24 cellular contexts compared by ENCODE assay signal in genomic region chr16:87694441-87695125, GRCh38.
DNase-seq lines count a peak whose midpoint lies in the region; ATAC-seq and TF ChIP-seq lines count a peak whose summit lies in the region.
"Had no signal": no experiment of that assay in that cellular context is flagged by ENCODE, and none has a peak within 500 bp of the region (broad histone marks: within the 10 kb centered on the region; RNA-seq: fewer than 3 reads in every experiment).

No MANE protein-coding gene starts in this region.

- no peak overlapping the region for H4K8ac ChIP-seq in IMR-90 (ENCODE audit: low read depth in 2 of 2, low read length in 2 of 2)

- H3K4me2 ChIP-seq in IMR-90 (ENCODE audit: low read depth, low read length), result no peak overlapping the region
- H3K4me2 ChIP-seq: SK-N-SH had no signal

- H3K9me1 ChIP-seq in IMR-90 (ENCODE audit: insufficient read depth, low read length), result no peaks in the 10 kb centered on the region

- H4K20me1 ChIP-seq in IMR-90 (ENCODE audit: insufficient read depth, low read length), result 0 out of 2 replicates have a peak, but pooled peaks cover 3% of the 10 kb centered on the region

- H3K4me3 Mint-ChIP-seq in activated T-cell treated with anti-CD3 and anti-CD28 coated beads, Interleukin-2, amount 50 U/mL, for 72 hours, result no peak overlapping the region
- no peak overlapping the region for H3K4me3 Mint-ChIP-seq in activated T-cell treated with anti-CD3 and anti-CD28 coated beads, Interleukin-2, amount 50 U/mL, for 24 hours
- no peak overlapping the region for H3K4me3 Mint-ChIP-seq in stimulated activated effector memory CD8-positive, alpha-beta T cell treated with anti-CD3 and anti-CD28 coated beads, Interleukin-12 subunit alpha, Interleukin-12 subunit beta, amount 100 ng/mL, for 72 hours
- no peak overlapping the region for H3K4me3 Mint-ChIP-seq in T-helper 2 cell treated with Interferon-gamma antibody and Interleukin-4, amounts not matched to agents 5 μg/mL and 100 μg/mL, for 36 hours
- H3K4me3 Mint-ChIP-seq: CD8-positive, alpha-beta memory T cell had no signal

- no peak overlapping the region for H3K4me3 ChIP-seq in IMR-90 (ENCODE audit: insufficient read depth, low read depth, low read length)
- no peak overlapping the region for H3K4me3 ChIP-seq in esophagus squamous epithelium
- H3K4me3 ChIP-seq: GM12878 had no signal

- TF ChIP-seq RAD21 in IMR-90 (IDR thresholded peaks at IDR 0.05; ENCODE audit: low read length), result no peak

- H2AK5ac ChIP-seq in IMR-90 (ENCODE audit: low read depth, low read length), result no peak overlapping the region

- H3K27ac ChIP-seq in IMR-90 (ENCODE audit: insufficient read depth, low read length) (no peak overlapping the region), esophagus squamous epithelium (no peak overlapping the region)
- H3K27ac ChIP-seq: C4-2B had no signal

- POLR2A ChIA-PET in IMR-90 (lab: Charles Lee; ENCODE audit: unreplicated experiment), result no interaction called here

- H2BK5ac ChIP-seq in IMR-90 (ENCODE audit: low read depth, low read length, poor library complexity, severe bottlenecking), result no peak overlapping the region

- H3K36me3 ChIP-seq in IMR-90 (ENCODE audit: control insufficient read depth, insufficient read depth, low read length) (peaks cover 2% of the 10 kb centered on the region; the same call in 1 of the 2 replicates), esophagus squamous epithelium (peaks cover 0 to 29% (median 0%) of the 10 kb centered on the region in 3 donors)

- H3K9me3 Mint-ChIP-seq in activated T-cell treated with anti-CD3 and anti-CD28 coated beads, Interleukin-2, amount 50 U/mL, for 72 hours, result no peaks in the 10 kb centered on the region
- H3K9me3 Mint-ChIP-seq in activated T-cell treated with anti-CD3 and anti-CD28 coated beads, Interleukin-2, amount 50 U/mL, for 24 hours, result no peaks in the 10 kb centered on the region
- H3K9me3 Mint-ChIP-seq in stimulated activated effector memory CD8-positive, alpha-beta T cell treated with anti-CD3 and anti-CD28 coated beads, Interleukin-12 subunit alpha, Interleukin-12 subunit beta, amount 100 ng/mL, for 72 hours, result no peaks in the 10 kb centered on the region
- no peaks in the 10 kb centered on the region for H3K9me3 Mint-ChIP-seq in T-helper 2 cell treated with Interferon-gamma antibody and Interleukin-4, amounts not matched to agents 5 μg/mL and 100 μg/mL, for 36 hours
- H3K9me3 Mint-ChIP-seq: CD8-positive, alpha-beta memory T cell had no signal

- H2BK120ac ChIP-seq in IMR-90 (ENCODE audit: low read depth, low read length), result no peak overlapping the region

- H3K27me3 ChIP-seq in IMR-90 (ENCODE audit: control insufficient read depth, insufficient read depth, low read length) (no peaks in the 10 kb centered on the region; the same call in 1 of the 2 replicates), esophagus squamous epithelium (peaks cover 0 to 21% (median 0%) of the 10 kb centered on the region in 4 donors)

- no peaks in the 10 kb centered on the region for H3K27me3 Mint-ChIP-seq in activated T-cell treated with anti-CD3 and anti-CD28 coated beads, Interleukin-2, amount 50 U/mL, for 72 hours (ENCODE audit: low read depth)
- H3K27me3 Mint-ChIP-seq in activated T-cell treated with anti-CD3 and anti-CD28 coated beads, Interleukin-2, amount 50 U/mL, for 24 hours, result no peaks in the 10 kb centered on the region
- H3K27me3 Mint-ChIP-seq in T-helper 2 cell treated with Interferon-gamma antibody and Interleukin-4, amounts not matched to agents 5 μg/mL and 100 μg/mL, for 36 hours (ENCODE audit: low read depth), result no peaks in the 10 kb centered on the region
- H3K27me3 Mint-ChIP-seq: CD8-positive, alpha-beta memory T cell had no signal

- WGBS in IMR-90 (ENCODE audit: extremely low coverage in 2 of 2, insufficient read length in 1 of 2), 2 experiments, result 91% methylated on average over 16 of the region's 20 CpGs; no CpG with 5 or more reads in 1 of the 2 experiments
- WGBS in esophagus squamous epithelium, 2 donors, result 82 to 94% methylated on average over 10 to 13 of the region's 20 CpGs

- H3K14ac ChIP-seq in IMR-90 (replicated peaks; ENCODE audit: low read depth, low read length), result no peak overlapping the region

- no TSS peak for BruUV-seq in IMR-90 (replicated peaks; lab: Mats Ljungman, UMichigan)

- H2BK15ac ChIP-seq in IMR-90 (ENCODE audit: low read depth, low read length), result no peak overlapping the region

- in situ Hi-C loops in IMR-90 (cut with MboI; ENCODE audit: low sequenced_read_pairs), result no loop called here

- TF ChIP-seq POLR2A in IMR-90 (IDR thresholded peaks at IDR 0.05; ENCODE audit: low read depth, low read length), result no peak
- TF ChIP-seq POLR2A in esophagus squamous epithelium (IDR thresholded peaks at IDR 0.05), result no peak

- peak overlapping the region; percentile 40 for H2AK9ac ChIP-seq in IMR-90 (replicated peaks; ENCODE audit: low read depth, low read length, poor library complexity)

- CTCF ChIA-PET in IMR-90 (lab: Yijun Ruan, JAX), result no interaction called here

- no peak overlapping the region for H3K23ac ChIP-seq in IMR-90 (ENCODE audit: low read depth, low read length)

- no peak overlapping the region for H3K9ac ChIP-seq in IMR-90 (ENCODE audit: low read depth, low read length)
- H3K9ac ChIP-seq: SK-N-SH had no signal

- H3K4ac ChIP-seq in IMR-90 (ENCODE audit: low read depth, low read length), result no peak overlapping the region

- ATAC-seq in activated T-cell treated with anti-CD3 and anti-CD28 coated beads, Interleukin-2, amount 50 U/mL, for 72 hours (replicated peaks in 1 of 2), result no peak
- no peak for ATAC-seq in IMR-90 (ENCODE audit: low read depth)
- ATAC-seq in stimulated activated effector memory CD8-positive, alpha-beta T cell treated with anti-CD3 and anti-CD28 coated beads, Interleukin-12 subunit alpha, Interleukin-12 subunit beta, amount 100 ng/mL, for 72 hours, result no peak
- ATAC-seq: GM12878 had no signal

- H3K18ac ChIP-seq in IMR-90 (ENCODE audit: low read depth, low read length), result no peak overlapping the region

- H3K56ac ChIP-seq in IMR-90 (ENCODE audit: extremely low read depth, insufficient read depth, low read length), result no peak overlapping the region

- no peak overlapping the region for H4K91ac ChIP-seq in IMR-90 (ENCODE audit: insufficient read depth, low read depth, low read length)

- no peaks in the 10 kb centered on the region for H3K79me1 ChIP-seq in IMR-90 (ENCODE audit: low read depth in 1 of 2, low read length in 2 of 2)

- H3K4me1 Mint-ChIP-seq in activated T-cell treated with anti-CD3 and anti-CD28 coated beads, Interleukin-2, amount 50 U/mL, for 72 hours (ENCODE audit: low read depth), result peaks cover 17% of the 10 kb centered on the region
- H3K4me1 Mint-ChIP-seq in activated T-cell treated with anti-CD3 and anti-CD28 coated beads, Interleukin-2, amount 50 U/mL, for 24 hours (ENCODE audit: low read depth), result peaks cover 14% of the 10 kb centered on the region
- H3K4me1 Mint-ChIP-seq in stimulated activated effector memory CD8-positive, alpha-beta T cell treated with anti-CD3 and anti-CD28 coated beads, Interleukin-12 subunit alpha, Interleukin-12 subunit beta, amount 100 ng/mL, for 72 hours, result peaks cover 20% of the 10 kb centered on the region
- no peaks in the 10 kb centered on the region for H3K4me1 Mint-ChIP-seq in T-helper 2 cell treated with Interferon-gamma antibody and Interleukin-4, amounts not matched to agents 5 μg/mL and 100 μg/mL, for 36 hours (ENCODE audit: low read depth)

- no peak for DNase-seq in activated T-cell treated with anti-CD3 and anti-CD28 coated beads, Interleukin-2, amount 50 U/mL, for 72 hours
- no peak for DNase-seq in activated T-cell treated with anti-CD3 and anti-CD28 coated beads, Interleukin-2, amount 50 U/mL, for 24 hours
- DNase-seq in IMR-90 (no peak), cerebellar cortex (ENCODE audit: low spot score) (peak; percentile 44), esophagus squamous epithelium (lab: John Stamatoyannopoulos, UW) (no peak), Kasumi-1 (lab: John Stamatoyannopoulos, UW) (no peak)
- DNase-seq in stimulated activated effector memory CD8-positive, alpha-beta T cell treated with anti-CD3 and anti-CD28 coated beads, Interleukin-12 subunit alpha, Interleukin-12 subunit beta, amount 100 ng/mL, for 72 hours (ENCODE audit: low spot score in 2 of 2), result no peak
- DNase-seq in T-helper 2 cell treated with Interferon-gamma antibody and Interleukin-4, amounts not matched to agents 5 μg/mL and 100 μg/mL, for 36 hours (ENCODE audit: low spot score), result no peak
- DNase-seq: 8988T; CD8-positive, alpha-beta memory T cell; DMS53; EL; H7; KBM-7; NCI-H1092; NCI-H1436; NCI-H2029; NCI-H2227 treated with DMSO at 0.1 percent for 48 hours; NCI-H510A; NK-92 treated with Interleukin-12 subunit alpha and Interleukin-12 subunit beta, amount 100 ng/mL, for 24 hours; SIG-M5; SK-N-SH had no signal

- intact Hi-C loops in IMR-90 (cut with micrococcal nuclease) (no loop called here), esophagus squamous epithelium (cut with DNase I) (no loop called here)

- TF ChIP-seq CTCF in IMR-90 (conservative IDR thresholded peaks at IDR 0.05; ENCODE audit: low read depth, low read length) (no peak), esophagus squamous epithelium (IDR thresholded peaks at IDR 0.05) (no peak)

- H3K9me3 ChIP-seq in IMR-90 (ENCODE audit: control insufficient read depth, insufficient read depth, low read length) (no peaks in the 10 kb centered on the region), esophagus squamous epithelium (no peaks in the 10 kb centered on the region)
- H3K9me3 ChIP-seq: SK-N-SH had no signal

- H2AFZ ChIP-seq in IMR-90 (replicated peaks; ENCODE audit: low read length, poor library complexity), result no peak overlapping the region

- dilution Hi-C loops in IMR-90 (cut with HindIII; ENCODE audit: low sequenced_read_pairs, unreplicated experiment), result no loop called here

- no peaks in the 10 kb centered on the region for H3K4me1 ChIP-seq in IMR-90 (ENCODE audit: control insufficient read depth, insufficient read depth, low read length)
- no peaks in the 10 kb centered on the region for H3K4me1 ChIP-seq in esophagus squamous epithelium

- no peaks in the 10 kb centered on the region for H3K36me3 Mint-ChIP-seq in activated T-cell treated with anti-CD3 and anti-CD28 coated beads, Interleukin-2, amount 50 U/mL, for 72 hours (ENCODE audit: insufficient read depth in 2 of 2)
- peaks cover 58% of the 10 kb centered on the region for H3K36me3 Mint-ChIP-seq in activated T-cell treated with anti-CD3 and anti-CD28 coated beads, Interleukin-2, amount 50 U/mL, for 24 hours (ENCODE audit: low read depth)
- peaks cover 51% of the 10 kb centered on the region for H3K36me3 Mint-ChIP-seq in stimulated activated effector memory CD8-positive, alpha-beta T cell treated with anti-CD3 and anti-CD28 coated beads, Interleukin-12 subunit alpha, Interleukin-12 subunit beta, amount 100 ng/mL, for 72 hours
- H3K36me3 Mint-ChIP-seq in T-helper 2 cell treated with Interferon-gamma antibody and Interleukin-4, amounts not matched to agents 5 μg/mL and 100 μg/mL, for 36 hours (ENCODE audit: low read depth), result no peaks in the 10 kb centered on the region

- H4K5ac ChIP-seq in IMR-90 (ENCODE audit: low read depth, low read length), result no peak overlapping the region

- H3K27ac Mint-ChIP-seq in activated T-cell treated with anti-CD3 and anti-CD28 coated beads, Interleukin-2, amount 50 U/mL, for 72 hours, result peak overlapping the region; percentile 42
- no peak overlapping the region for H3K27ac Mint-ChIP-seq in activated T-cell treated with anti-CD3 and anti-CD28 coated beads, Interleukin-2, amount 50 U/mL, for 24 hours
- peak overlapping the region; percentile 40 for H3K27ac Mint-ChIP-seq in stimulated activated effector memory CD8-positive, alpha-beta T cell treated with anti-CD3 and anti-CD28 coated beads, Interleukin-12 subunit alpha, Interleukin-12 subunit beta, amount 100 ng/mL, for 72 hours
- H3K27ac Mint-ChIP-seq in T-helper 2 cell treated with Interferon-gamma antibody and Interleukin-4, amounts not matched to agents 5 μg/mL and 100 μg/mL, for 36 hours, result no peak overlapping the region

- H2BK20ac ChIP-seq in IMR-90 (ENCODE audit: low read depth, low read length), result no peak overlapping the region

Comparison
In these comparisons a context has a peak if more than half of its experiments do, and no peak if none do; other contexts are left out.
1. H3K27ac Mint-ChIP-seq: peak in activated T-cell treated with anti-CD3 and anti-CD28 coated beads, Interleukin-2, amount 50 U/mL, for 72 hours (single experiment) and stimulated activated effector memory CD8-positive, alpha-beta T cell treated with anti-CD3 and anti-CD28 coated beads, Interleukin-12 subunit alpha, Interleukin-12 subunit beta, amount 100 ng/mL, for 72 hours (single experiment); none in activated T-cell treated with anti-CD3 and anti-CD28 coated beads, Interleukin-2, amount 50 U/mL, for 24 hours (single experiment) and T-helper 2 cell treated with Interferon-gamma antibody and Interleukin-4, amounts not matched to agents 5 μg/mL and 100 μg/mL, for 36 hours (single experiment).